Comparison of ENCODE assay signal across 8 cellular contexts in genomic region chr14:61811882-61812346, GRCh38. TPM values are rescaled to one million over a fixed set of nuclear protein-coding genes. Genes with fewer than 3 reads are reported as not detected.
DNase-seq lines count a peak whose midpoint lies in the region; ATAC-seq, FAIRE-seq and TF ChIP-seq lines count a peak whose summit lies in the region.
"Had no signal": no experiment of that assay in that cellular context is flagged by ENCODE, and none has a peak within 500 bp of the region (broad histone marks: within the 10 kb centered on the region; RNA-seq: fewer than 3 reads in every experiment).

No MANE protein-coding gene starts in this region.

- no peak overlapping the region for H3K27ac ChIP-seq in CD8-positive, alpha-beta memory T cell (ENCODE audit: low read depth, low read length)
- no peak overlapping the region for H3K27ac ChIP-seq in PC-3 (ENCODE audit: low read length)
- no peak overlapping the region for H3K27ac ChIP-seq in endothelial cell of umbilical vein (ENCODE audit: insufficient read depth, low read depth, low read length)

- ATAC-seq in PC-3: no peak
- ATAC-seq in HG03025 (IDR thresholded peaks at IDR 0.05; ENCODE audit: low FRiP score, unreplicated experiment): no peak

- peak overlapping the region in 6 of 7 donors; percentile 61 to 82 (median 67) for H3K4me3 Mint-ChIP-seq in CD8-positive, alpha-beta memory T cell
- H3K4me3 Mint-ChIP-seq in osteocyte (ENCODE audit: unreplicated experiment): peak overlapping the region; percentile 81

- H3K9me3 ChIP-seq in CD8-positive, alpha-beta memory T cell (ENCODE audit: low read length): no peaks in the 10 kb centered on the region
- H3K9me3 ChIP-seq in PC-3 (ENCODE audit: low read length): no peaks in the 10 kb centered on the region
- no peaks in the 10 kb centered on the region for H3K9me3 ChIP-seq in endothelial cell of umbilical vein (replicated peaks; ENCODE audit: control insufficient read depth, insufficient read depth, low read length)

- H3K27me3 ChIP-seq in CD8-positive, alpha-beta memory T cell (ENCODE audit: insufficient read depth, low read length, poor library complexity, severe bottlenecking): peaks cover 21% of the 10 kb centered on the region
- H3K27me3 ChIP-seq in PC-3 (ENCODE audit: low read length) (peaks cover 39% of the 10 kb centered on the region), endothelial cell of umbilical vein (ENCODE audit: control insufficient read depth in 2 of 2, insufficient read depth in 2 of 2, low read length in 2 of 2) (peaks cover 18 to 32% of the 10 kb centered on the region in 2 experiments)

- no peak overlapping the region for H3K4me3 ChIP-seq in CD8-positive, alpha-beta memory T cell (ENCODE audit: low read length)
- H3K4me3 ChIP-seq in PC-3 (ENCODE audit: low read length): no peak overlapping the region
- peak overlapping the region in 1 of 3 experiments; percentile 37 for H3K4me3 ChIP-seq in endothelial cell of umbilical vein (replicated peaks in 1 of 3; ENCODE audit: insufficient read depth in 1 of 3, low read depth in 1 of 3, low read length in 3 of 3)

- TF ChIP-seq CTCF in PC-3 (conservative IDR thresholded peaks at IDR 0.05; ENCODE audit: low read depth, low read length) (no peak), endothelial cell of umbilical vein (IDR thresholded peaks at IDR 0.05; ENCODE audit: extremely low read depth in 1 of 2, insufficient read depth in 1 of 2, low read depth in 1 of 2, low read length in 2 of 2) (no peak), osteocyte (IDR thresholded peaks at IDR 0.05) (no peak)

- peaks cover 5 to 13% (median 8%) of the 10 kb centered on the region in 3 donors for H3K4me1 Mint-ChIP-seq in CD8-positive, alpha-beta memory T cell
- peaks cover 12% of the 10 kb centered on the region for H3K4me1 Mint-ChIP-seq in osteocyte (ENCODE audit: unreplicated experiment)

- peaks cover 0 to 9% (median 0%) of the 10 kb centered on the region in 3 donors for H3K36me3 Mint-ChIP-seq in CD8-positive, alpha-beta memory T cell
- peaks cover 1% of the 10 kb centered on the region for H3K36me3 Mint-ChIP-seq in osteocyte (ENCODE audit: unreplicated experiment)

- BruUV-seq in PC-3 (replicated peaks; lab: Mats Ljungman, UMichigan): no TSS peak
- no TSS peak for BruUV-seq in endothelial cell of umbilical vein (replicated peaks; lab: Mats Ljungman, UMichigan)

- H3K4me2 ChIP-seq in PC-3 (ENCODE audit: low read length) (0 out of 2 replicates have a peak overlapping the region, but pooled peaks have one; percentile 15), endothelial cell of umbilical vein (ENCODE audit: insufficient read depth, low read length) (peak overlapping the region; percentile 24)

- FAIRE-seq in endothelial cell of umbilical vein (lab: Jason Lieb, UNC): no peak
- FAIRE-seq in H54 (lab: Jason Lieb, UNC): no peak

- no peak overlapping the region for H2AFZ ChIP-seq in PC-3 (ENCODE audit: low read length)
- H2AFZ ChIP-seq in endothelial cell of umbilical vein (ENCODE audit: low read depth, low read length): peak overlapping the region; percentile 76

- H3K27ac Mint-ChIP-seq in CD8-positive, alpha-beta memory T cell: peak overlapping the region in 1 of 8 donors; percentile 19
- no peak overlapping the region for H3K27ac Mint-ChIP-seq in osteocyte (ENCODE audit: unreplicated experiment)

- peaks cover 27 to 73% of the 10 kb centered on the region in 2 donors for H3K27me3 Mint-ChIP-seq in CD8-positive, alpha-beta memory T cell
- H3K27me3 Mint-ChIP-seq in osteocyte (ENCODE audit: unreplicated experiment): peaks cover 36% of the 10 kb centered on the region

- H4K20me1 ChIP-seq in PC-3 (ENCODE audit: low read length) (no peaks in the 10 kb centered on the region), endothelial cell of umbilical vein (replicated peaks; ENCODE audit: control insufficient read depth, extremely low read depth, insufficient read depth, low read length) (no peaks in the 10 kb centered on the region)

- no peaks in the 10 kb centered on the region for H3K36me3 ChIP-seq in CD8-positive, alpha-beta memory T cell (ENCODE audit: insufficient read depth, low read length)
- no peaks in the 10 kb centered on the region for H3K36me3 ChIP-seq in PC-3 (ENCODE audit: low read depth, low read length)
- no peaks in the 10 kb centered on the region for H3K36me3 ChIP-seq in endothelial cell of umbilical vein (ENCODE audit: control insufficient read depth in 2 of 2, extremely low read depth in 1 of 2, insufficient read depth in 2 of 2, low read length in 2 of 2)

- no peak for TF ChIP-seq POLR2A in endothelial cell of umbilical vein (IDR thresholded peaks at IDR 0.05; ENCODE audit: low read depth, low read length)
- TF ChIP-seq POLR2A in H54 (IDR thresholded peaks at IDR 0.05; ENCODE audit: low read depth, low read length): no peak

- POLR2A ChIA-PET in CD8-positive, alpha-beta memory T cell (lab: Charles Lee): no interaction called here
- POLR2A ChIA-PET in PC-3 (lab: Charles Lee; ENCODE audit: unreplicated experiment) (no interaction called here), endothelial cell of umbilical vein (lab: Charles Lee) (no interaction called here)

- H3K9ac ChIP-seq in PC-3 (ENCODE audit: low read length) (no peak overlapping the region), endothelial cell of umbilical vein (replicated peaks; ENCODE audit: extremely low read depth, insufficient read depth, low read length) (no peak overlapping the region)

- no peaks in the 10 kb centered on the region for H3K9me3 Mint-ChIP-seq in CD8-positive, alpha-beta memory T cell
- no peaks in the 10 kb centered on the region for H3K9me3 Mint-ChIP-seq in osteocyte (ENCODE audit: unreplicated experiment)

- H3K9me2 ChIP-seq in PC-3 (replicated peaks; ENCODE audit: low read length): no peaks in the 10 kb centered on the region

- dilution Hi-C loops in endothelial cell of umbilical vein (cut with MboI; ENCODE audit: extremely low pct_ligation_motif_present, low sequenced_read_pairs): no loop called here

- CTCF ChIA-PET in CD8-positive, alpha-beta memory T cell (lab: Charles Lee): no interaction called here
- CTCF ChIA-PET in PC-3 (lab: Charles Lee): no interaction called here
- CTCF ChIA-PET in endothelial cell of umbilical vein (lab: Charles Lee): no interaction called here

- intact Hi-C loops in PC-3 (cut with micrococcal nuclease): no loop called here
- intact Hi-C loops in endothelial cell of umbilical vein (cut with micrococcal nuclease): no loop called here

- no peak for DNase-seq in CD8-positive, alpha-beta memory T cell
- DNase-seq in PC-3: no peak
- DNase-seq in endothelial cell of umbilical vein (ENCODE audit: low read depth, low spot score): no peak
- DNase-seq in osteocyte (ENCODE audit: extremely low spot score, unreplicated experiment): no peak
- no peak for DNase-seq in stimulated activated CD4-positive, alpha-beta T cell treated with anti-CD3 and anti-CD28 coated beads, Interleukin-4, amount 100 ng/mL, for 1 hour
- no peak for DNase-seq in H54 (ENCODE audit: insufficient read length, low spot score)
- DNase-seq: T1000 had no signal

- no peaks in the 10 kb centered on the region for H3K4me1 ChIP-seq in CD8-positive, alpha-beta memory T cell (ENCODE audit: insufficient read depth, low read length)
- H3K4me1 ChIP-seq in PC-3 (ENCODE audit: insufficient read depth, low read length): peaks cover 4% of the 10 kb centered on the region; the same call in 1 of the 2 replicates
- H3K4me1 ChIP-seq in endothelial cell of umbilical vein (ENCODE audit: control insufficient read depth, extremely low read depth, insufficient read depth, low read length): peaks cover 3% of the 10 kb centered on the region

- H3K9me1 ChIP-seq in endothelial cell of umbilical vein (replicated peaks; ENCODE audit: control insufficient read depth, extremely low read depth, insufficient read depth, low read length): no peaks in the 10 kb centered on the region

- H3F3A ChIP-seq in PC-3 (ENCODE audit: low read length, unreplicated experiment): no peaks in the 10 kb centered on the region

- H3K79me2 ChIP-seq in PC-3 (ENCODE audit: low read length) (no peaks in the 10 kb centered on the region), endothelial cell of umbilical vein (ENCODE audit: control insufficient read depth, insufficient read depth, low read length) (no peaks in the 10 kb centered on the region)

TF ChIP-seq in endothelial cell of umbilical vein, 7 proteins besides CTCF, POLR2A, EP300 and RAD21 (continues in another document):
- no peak for TF ChIP-seq GATA2 (IDR thresholded peaks at IDR 0.05; ENCODE audit: insufficient read depth, insufficient read length, low read depth, low read length)
- no peak for TF ChIP-seq MAX (IDR thresholded peaks at IDR 0.05; ENCODE audit: insufficient read depth, insufficient read length)
- no peak for TF ChIP-seq JUN (IDR thresholded peaks at IDR 0.05; ENCODE audit: borderline replicate concordance, insufficient read depth, insufficient read length, low read depth)
- TF ChIP-seq POLR2AphosphoS5 (IDR thresholded peaks at IDR 0.05; ENCODE audit: insufficient read depth, low read depth, low read length): no peak

RNA-seq across cellular contexts. Expression of gene SYT16, which starts 0.6 kb away (rescaled TPM):
- total RNA-seq in CD8-positive, alpha-beta memory T cell: not detected
- polyA plus RNA-seq in CD8-positive, alpha-beta memory T cell: not detected
- total RNA-seq in PC-3 (2014; rRNA removed) (15.6 and 17.6 TPM in 2 replicates), endothelial cell of umbilical vein (0.20 and 0.53 TPM in 2 replicates), osteocyte (0.78 and 0.86 TPM in 2 replicates)
- polyA plus RNA-seq in endothelial cell of umbilical vein: 0.08 and 0.19 TPM in 2 replicates
- 0.06 and 0.09 TPM in 2 replicates for polyA plus RNA-seq in endothelial cell of umbilical vein (2011; cell fraction: cytosol; rRNA removed)
- 0.11 and 0.62 TPM in 2 replicates for polyA plus RNA-seq in endothelial cell of umbilical vein (2011; cell fraction: nucleus; rRNA removed)
- polyA plus RNA-seq in endothelial cell of umbilical vein (2012): 0.21 and 1.2 TPM in 2 replicates
- 1.8 and 2.4 TPM in 2 replicates for polyA minus RNA-seq in endothelial cell of umbilical vein
- polyA minus RNA-seq in endothelial cell of umbilical vein (2011; cell fraction: cytosol; rRNA and poly(A)+ RNA removed): not detected
- polyA minus RNA-seq in endothelial cell of umbilical vein (2011; cell fraction: nucleus; rRNA and poly(A)+ RNA removed): 0.87 and 1.8 TPM in 2 replicates

RNA-seq across cellular contexts. Expression of gene SNAPC1, which starts 49.7 kb away (rescaled TPM):
- 1 to 10 TPM; 7.0 to 8.5 TPM for total RNA-seq in CD8-positive, alpha-beta memory T cell
- polyA plus RNA-seq in CD8-positive, alpha-beta memory T cell: 4.8 TPM
- total RNA-seq in PC-3 (2014; rRNA removed) (26.7 and 27.3 TPM in 2 replicates), endothelial cell of umbilical vein (12.7 and 21.8 TPM in 2 replicates), osteocyte (8.9 and 9.1 TPM in 2 replicates)
- 7.7 and 14.3 TPM in 2 replicates for polyA plus RNA-seq in endothelial cell of umbilical vein
- polyA plus RNA-seq in endothelial cell of umbilical vein (2011; cell fraction: cytosol; rRNA removed): 13.7 and 15.0 TPM in 2 replicates
- polyA plus RNA-seq in endothelial cell of umbilical vein (2011; cell fraction: nucleus; rRNA removed): 8.4 and 13.5 TPM in 2 replicates
- 34.1 and 59.0 TPM in 2 replicates for polyA plus RNA-seq in endothelial cell of umbilical vein (2012)
- polyA minus RNA-seq in endothelial cell of umbilical vein: 3.6 TPM in 2 replicates
- 2.4 TPM for polyA minus RNA-seq in endothelial cell of umbilical vein (2011; cell fraction: cytosol; rRNA and poly(A)+ RNA removed)
- polyA minus RNA-seq in endothelial cell of umbilical vein (2011; cell fraction: nucleus; rRNA and poly(A)+ RNA removed): 4.7 and 5.5 TPM in 2 replicates
